16 cellular contexts compared by ENCODE assay signal in genomic region chr17:63934391-63935112, GRCh38. TPM values are rescaled to one million over a fixed set of nuclear protein-coding genes. Genes with fewer than 3 reads are reported as not detected.
"Had no signal": no experiment of that assay in that cellular context is flagged by ENCODE, and none has a peak within 500 bp of the region (broad histone marks: within the 10 kb centered on the region; RNA-seq: fewer than 3 reads in every experiment).

No MANE protein-coding gene starts in this region.

- H3K9me3 ChIP-seq: pancreas, thyroid gland, uterus had no signal

- H3K4me3 Mint-ChIP-seq: neural crest cell had no signal

- H3K27me3 ChIP-seq: brain microvascular endothelial cell, pancreas, thyroid gland, uterus had no signal

- H3K4me3 ChIP-seq: dorsolateral prefrontal cortex, pancreas, thyroid gland, uterus had no signal

- DNase-seq: activated CD4-positive, alpha-beta T cell treated with anti-CD3 and anti-CD28 coated beads, Interleukin-2, amount 50 U/mL, for 4 hours; activated CD4-positive, CD25-positive, alpha-beta regulatory T cell treated with anti-CD3 and anti-CD28 coated beads, Interleukin-2, amount 50 U/mL, for 72 hours; activated effector memory CD4-positive, alpha-beta T cell treated with Interleukin-2 at 50 U/mL for 16 hours; activated T-cell treated with anti-CD3 and anti-CD28 coated beads, Interleukin-2, amount 50 U/mL, for 1 hour; brain microvascular endothelial cell; dorsolateral prefrontal cortex; hypothalamus; stimulated activated CD4-positive, alpha-beta T cell treated with anti-CD3 and anti-CD28 coated beads, Interleukin-4, amount 100 ng/mL, for 4 hours; thyroid gland; uterus had no signal

- H3K27ac Mint-ChIP-seq: activated naive CD4-positive, alpha-beta T cell treated with anti-CD3 and anti-CD28 coated beads, Interleukin-2, amount 50 U/mL, for 72 hours had no signal

- H3K4me1 ChIP-seq: pancreas, uterus had no signal

- ATAC-seq: activated naive CD4-positive, alpha-beta T cell treated with anti-CD3 and anti-CD28 coated beads, Interleukin-2, amount 50 U/mL, for 72 hours; pancreas had no signal

- H3K36me3 ChIP-seq: brain microvascular endothelial cell, pancreas, thyroid gland, uterus had no signal

- H3K9me3 Mint-ChIP-seq: activated naive CD4-positive, alpha-beta T cell treated with anti-CD3 and anti-CD28 coated beads, Interleukin-2, amount 50 U/mL, for 72 hours; neural crest cell had no signal

- H3K27ac ChIP-seq: brain microvascular endothelial cell, dorsolateral prefrontal cortex, pancreas, thyroid gland, uterus had no signal

RNA-seq across cellular contexts. Expression of gene CD79B, which starts 2.4 kb away (rescaled TPM):
- total RNA-seq: cerebellum had no signal

RNA-seq across cellular contexts. Expression of gene GH1, which starts 15.9 kb away (rescaled TPM):
- total RNA-seq: cerebellum, lower leg skin, neural crest cell, pancreas, thyroid gland, uterus had no signal
- polyA plus RNA-seq: esophagus, pancreas had no signal

RNA-seq across cellular contexts. Expression of gene CSHL1, which starts 23.5 kb away (rescaled TPM):
- total RNA-seq: cerebellum, dorsolateral prefrontal cortex, lower leg skin, neural crest cell, pancreas, thyroid gland, uterus had no signal
- polyA plus RNA-seq: esophagus, pancreas had no signal

RNA-seq across cellular contexts. Expression of gene CSH1, which starts 38.2 kb away (rescaled TPM):
- total RNA-seq: dorsolateral prefrontal cortex, lower leg skin, neural crest cell, pancreas, thyroid gland, uterus had no signal
- polyA plus RNA-seq: esophagus, pancreas had no signal
